ENCODE assay signal across 9 cellular contexts in the genomic region with DNA sequence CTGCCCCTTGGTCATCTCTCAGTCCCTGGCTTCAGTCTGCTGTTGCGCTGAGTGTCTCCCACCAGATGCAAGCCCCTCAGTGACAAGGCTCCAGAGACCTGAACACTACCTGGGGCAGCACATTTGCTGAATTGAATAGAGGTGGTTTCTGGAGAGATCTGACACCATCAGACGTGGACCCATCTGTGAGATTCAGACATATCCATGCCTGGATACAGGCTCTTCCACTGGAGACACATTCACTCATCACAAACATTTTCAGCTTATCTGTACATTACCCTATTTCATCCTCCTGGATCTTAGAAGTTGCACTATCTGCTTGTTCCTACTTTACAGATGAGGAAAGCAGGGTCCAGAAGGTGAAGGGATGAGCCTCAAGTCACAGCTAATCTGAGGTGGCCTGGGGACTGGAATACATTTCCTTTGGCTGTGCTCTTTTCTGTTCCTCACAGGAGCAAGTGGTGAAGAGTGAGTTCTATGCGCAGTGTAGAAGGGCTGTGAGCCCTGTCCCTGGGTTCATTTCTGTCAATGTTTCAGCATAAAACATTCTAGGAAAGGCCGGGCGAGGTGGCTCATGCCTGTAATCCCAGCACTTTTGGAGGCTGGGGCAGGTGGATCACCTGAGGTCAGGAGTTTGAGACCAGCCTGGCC. TPM values are rescaled to one million over a fixed set of nuclear protein-coding genes. Genes with fewer than 3 reads are reported as not detected.
DNase-seq lines count a peak whose midpoint lies in the region; ATAC-seq and TF ChIP-seq lines count a peak whose summit lies in the region.
"Had no signal": no experiment of that assay in that cellular context is flagged by ENCODE, and none has a peak within 500 bp of the region (broad histone marks: within the 10 kb centered on the region; RNA-seq: fewer than 3 reads in every experiment).

No MANE protein-coding gene starts in this region.

- no peaks in the 10 kb centered on the region for H3K27me3 ChIP-seq in tibial nerve

- 95 to 98% methylated on average over 5 of the region's 5 CpGs for WGBS in tibial nerve, 2 donors

- H3K4me3 ChIP-seq in tibial nerve = no peak overlapping the region

- no peak for TF ChIP-seq POLR2A in tibial nerve (IDR thresholded peaks at IDR 0.05)

- H3K36me3 ChIP-seq in tibial nerve = peaks cover 0 to 33% (median 0%) of the 10 kb centered on the region in 3 donors

- H3K27ac ChIP-seq in tibial nerve = peak overlapping the region in 3 of 4 donors; percentile 57 to 82 (median 82)

- ATAC-seq in activated naive CD8-positive, alpha-beta T cell treated with anti-CD3 and anti-CD28 coated beads, Interleukin-2, amount 50 U/mL, for 24 hours = no peak
- ATAC-seq: PC-3 had no signal

- peaks cover 0 to 65% (median 16%) of the 10 kb centered on the region in 4 donors for H3K4me1 ChIP-seq in tibial nerve

- no peaks in the 10 kb centered on the region for H3K9me3 ChIP-seq in tibial nerve

- no peak for DNase-seq in activated naive CD8-positive, alpha-beta T cell treated with anti-CD3 and anti-CD28 coated beads, Interleukin-2, amount 50 U/mL, for 24 hours
- peak; percentile 35 for DNase-seq in mesenteric fat pad (ENCODE audit: low spot score)
- no peak for DNase-seq in tibial nerve (ENCODE audit: low spot score in 2 of 2)
- DNase-seq in NCI-H2107 (lab: John Stamatoyannopoulos, UW) = no peak
- DNase-seq in foreskin melanocyte = no peak
- DNase-seq in anterior cingulate cortex (lab: John Stamatoyannopoulos, UW) = no peak
- DNase-seq: PC-3 had no signal

- H3K36me3 Mint-ChIP-seq in activated naive CD8-positive, alpha-beta T cell = no peaks in the 10 kb centered on the region
- H3K36me3 Mint-ChIP-seq in activated naive CD8-positive, alpha-beta T cell treated with anti-CD3 and anti-CD28 coated beads, Interleukin-2, amount 50 U/mL, for 24 hours (ENCODE audit: low read depth) = peaks cover 9% of the 10 kb centered on the region
- peaks cover 11% of the 10 kb centered on the region for H3K36me3 Mint-ChIP-seq in brain

- H3K4me1 Mint-ChIP-seq in activated naive CD8-positive, alpha-beta T cell (ENCODE audit: low read depth) = peaks cover 2% of the 10 kb centered on the region
- H3K4me1 Mint-ChIP-seq in activated naive CD8-positive, alpha-beta T cell treated with anti-CD3 and anti-CD28 coated beads, Interleukin-2, amount 50 U/mL, for 24 hours = peaks cover 13% of the 10 kb centered on the region
- H3K4me1 Mint-ChIP-seq in brain = peaks cover 29% of the 10 kb centered on the region

- TF ChIP-seq EP300 in tibial nerve (IDR thresholded peaks at IDR 0.05) = no peak

- H3K27ac Mint-ChIP-seq in activated naive CD8-positive, alpha-beta T cell = peak overlapping the region; percentile 46
- H3K27ac Mint-ChIP-seq in activated naive CD8-positive, alpha-beta T cell treated with anti-CD3 and anti-CD28 coated beads, Interleukin-2, amount 50 U/mL, for 24 hours = no peak overlapping the region
- peak overlapping the region in 3 of 5 experiments; percentile 33 to 58 (median 41) for H3K27ac Mint-ChIP-seq in brain

- H3K4me3 Mint-ChIP-seq in activated naive CD8-positive, alpha-beta T cell = no peak overlapping the region
- H3K4me3 Mint-ChIP-seq in activated naive CD8-positive, alpha-beta T cell treated with anti-CD3 and anti-CD28 coated beads, Interleukin-2, amount 50 U/mL, for 24 hours = no peak overlapping the region
- no peak overlapping the region for H3K4me3 Mint-ChIP-seq in brain

- H3K9me3 Mint-ChIP-seq in activated naive CD8-positive, alpha-beta T cell (ENCODE audit: low read depth) = no peaks in the 10 kb centered on the region
- no peaks in the 10 kb centered on the region for H3K9me3 Mint-ChIP-seq in activated naive CD8-positive, alpha-beta T cell treated with anti-CD3 and anti-CD28 coated beads, Interleukin-2, amount 50 U/mL, for 24 hours
- H3K9me3 Mint-ChIP-seq in brain = no peaks in the 10 kb centered on the region

- no peaks in the 10 kb centered on the region for H3K27me3 Mint-ChIP-seq in activated naive CD8-positive, alpha-beta T cell
- no peaks in the 10 kb centered on the region for H3K27me3 Mint-ChIP-seq in activated naive CD8-positive, alpha-beta T cell treated with anti-CD3 and anti-CD28 coated beads, Interleukin-2, amount 50 U/mL, for 24 hours
- no peaks in the 10 kb centered on the region for H3K27me3 Mint-ChIP-seq in brain

- TF ChIP-seq CTCF in brain (conservative IDR thresholded peaks at IDR 0.05) (no peak), tibial nerve (IDR thresholded peaks at IDR 0.05) (no peak)

RNA-seq across cellular contexts. Expression of a gene that starts 19.0 kb away (rescaled TPM):
- 6.2 TPM for polyA plus RNA-seq in brain (ENCODE audit: insufficient read depth, low read depth, low replicate concordance)
- total RNA-seq in mesenteric fat pad = 29.5 TPM
- 10 to 100 TPM; 26.9 to 60.0 (median 36.6) TPM for total RNA-seq in tibial nerve

RNA-seq across cellular contexts. Expression of a gene that starts 39.4 kb away (rescaled TPM):
- 109 TPM for polyA plus RNA-seq in brain (ENCODE audit: insufficient read depth, low read depth, low replicate concordance)
- total RNA-seq in mesenteric fat pad = 9.0 TPM
- total RNA-seq in tibial nerve = 10 to 100 TPM; 19.4 to 31.5 (median 23.7) TPM
